In genomic region chr16:89412811-89413210, GRCh38 we compare ENCODE assay signal across 13 cellular contexts.
DNase-seq lines count a peak whose midpoint lies in the region; ATAC-seq and TF ChIP-seq lines count a peak whose summit lies in the region.
"Had no signal": no experiment of that assay in that cellular context is flagged by ENCODE, and none has a peak within 500 bp of the region (broad histone marks: within the 10 kb centered on the region; RNA-seq: fewer than 3 reads in every experiment).

No MANE protein-coding gene starts in this region.

- H3K4me3 Mint-ChIP-seq in activated naive CD8-positive, alpha-beta T cell: no peak overlapping the region
- no peak overlapping the region for H3K4me3 Mint-ChIP-seq in activated naive CD8-positive, alpha-beta T cell treated with anti-CD3 and anti-CD28 coated beads for 36 hours
- no peak overlapping the region for H3K4me3 Mint-ChIP-seq in WTC11

- peak; percentile 17; the same call in 1 of the 2 replicates for ATAC-seq in WTC11
- ATAC-seq: PC-3 had no signal

- H3K4me1 ChIP-seq in left ventricle myocardium inferior (peaks cover 92% of the 10 kb centered on the region), skeletal muscle tissue (ENCODE audit: control insufficient read depth in 3 of 3, insufficient read depth in 3 of 3, low read length in 3 of 3) (peaks cover 61 to 79% (median 78%) of the 10 kb centered on the region in 3 donors)

- no peak for TF ChIP-seq CTCF in WTC11 (IDR thresholded peaks at IDR 0.05)
- TF ChIP-seq CTCF in left ventricle myocardium inferior (IDR thresholded peaks at IDR 0.05; ENCODE audit: borderline replicate concordance): no peak
- no peak for TF ChIP-seq CTCF in lower leg skin (IDR thresholded peaks at IDR 0.05)

- peak overlapping the region; percentile 1 for H3K27ac ChIP-seq in left ventricle myocardium inferior (replicated peaks)
- peak overlapping the region; percentile 9 for H3K27ac ChIP-seq in skeletal muscle tissue (ENCODE audit: low read depth, low read length)
- H3K27ac ChIP-seq: colonic mucosa had no signal

- TF ChIP-seq POLR2A in lower leg skin (IDR thresholded peaks at IDR 0.05): no peak

- CTCF ChIA-PET in WTC11 (lab: Charles Lee): interaction anchor here (0.6 kb wide), 1 partner anchor 75 kb away, joined by 3 read pairs; no protein-coding TSS in a partner anchor

- POLR2A ChIA-PET in WTC11 (lab: Charles Lee): no interaction called here

- H3K4me3 ChIP-seq in left ventricle myocardium inferior (no peak overlapping the region), skeletal muscle tissue (ENCODE audit: low read length in 3 of 3) (no peak overlapping the region), lower leg skin (ENCODE audit: low read depth, poor library complexity, severe bottlenecking) (no peak overlapping the region)
- H3K4me3 ChIP-seq: colonic mucosa had no signal

- WGBS in lower leg skin, 2 donors: 51 to 65% methylated on average over 4 of the region's 4 CpGs

- DNase-seq in activated naive CD8-positive, alpha-beta T cell treated with anti-CD3 and anti-CD28 coated beads for 36 hours: no peak
- DNase-seq in WTC11 (ENCODE audit: low spot score) (no peak), left ventricle myocardium inferior (peak; percentile 53), NCI-H510A treated with DMSO at 0.1 percent for 48 hours (lab: John Stamatoyannopoulos, UW) (no peak), NCI-H2196 (lab: John Stamatoyannopoulos, UW; ENCODE audit: unreplicated experiment) (no peak), lower leg skin (ENCODE audit: low spot score in 2 of 2) (no peak)
- DNase-seq: colonic mucosa, GOT3, NCI-H2171, PC-3, retina had no signal

- no peaks in the 10 kb centered on the region for H3K27me3 Mint-ChIP-seq in activated naive CD8-positive, alpha-beta T cell
- H3K27me3 Mint-ChIP-seq in activated naive CD8-positive, alpha-beta T cell treated with anti-CD3 and anti-CD28 coated beads for 36 hours: no peaks in the 10 kb centered on the region
- H3K27me3 Mint-ChIP-seq in WTC11 (ENCODE audit: low read depth): no peaks in the 10 kb centered on the region

- H3K4me1 Mint-ChIP-seq in activated naive CD8-positive, alpha-beta T cell (ENCODE audit: low read depth): peaks cover 80% of the 10 kb centered on the region
- H3K4me1 Mint-ChIP-seq in activated naive CD8-positive, alpha-beta T cell treated with anti-CD3 and anti-CD28 coated beads for 36 hours: peaks cover 71% of the 10 kb centered on the region
- peaks cover 75% of the 10 kb centered on the region for H3K4me1 Mint-ChIP-seq in WTC11

- H3K9me3 ChIP-seq in left ventricle myocardium inferior (replicated peaks) (no peaks in the 10 kb centered on the region), skeletal muscle tissue (ENCODE audit: control insufficient read depth in 3 of 3, low read length in 3 of 3) (no peaks in the 10 kb centered on the region)
- H3K9me3 ChIP-seq: colonic mucosa had no signal

- no peaks in the 10 kb centered on the region for H3K36me3 ChIP-seq in left ventricle myocardium inferior
- H3K36me3 ChIP-seq in skeletal muscle tissue (ENCODE audit: control insufficient read depth in 3 of 3, insufficient read depth in 3 of 3, low read length in 3 of 3): peaks cover 0 to 4% (median 0%) of the 10 kb centered on the region in 3 donors
- H3K36me3 ChIP-seq: colonic mucosa had no signal

- peak overlapping the region; percentile 79 for H3K27ac Mint-ChIP-seq in activated naive CD8-positive, alpha-beta T cell
- no peak overlapping the region for H3K27ac Mint-ChIP-seq in activated naive CD8-positive, alpha-beta T cell treated with anti-CD3 and anti-CD28 coated beads for 36 hours
- peak overlapping the region; percentile 66; the same call in 1 of the 2 replicates for H3K27ac Mint-ChIP-seq in WTC11

- H3K9me3 Mint-ChIP-seq in activated naive CD8-positive, alpha-beta T cell (ENCODE audit: low read depth): no peaks in the 10 kb centered on the region
- H3K9me3 Mint-ChIP-seq in activated naive CD8-positive, alpha-beta T cell treated with anti-CD3 and anti-CD28 coated beads for 36 hours: no peaks in the 10 kb centered on the region
- no peaks in the 10 kb centered on the region for H3K9me3 Mint-ChIP-seq in WTC11

- H3K27me3 ChIP-seq in left ventricle myocardium inferior (ENCODE audit: low read depth) (no peaks in the 10 kb centered on the region), skeletal muscle tissue (ENCODE audit: control insufficient read depth in 3 of 3, insufficient read depth in 3 of 3, low read length in 3 of 3) (no peaks in the 10 kb centered on the region)
- H3K27me3 ChIP-seq: colonic mucosa had no signal

- intact Hi-C loops in left ventricle myocardium inferior (cut with micrococcal nuclease) (no loop called here), lower leg skin (cut with DNase I; ENCODE audit: low total_unique reads) (no loop called here)

- no peaks in the 10 kb centered on the region for H3K36me3 Mint-ChIP-seq in activated naive CD8-positive, alpha-beta T cell
- peaks cover 32% of the 10 kb centered on the region for H3K36me3 Mint-ChIP-seq in activated naive CD8-positive, alpha-beta T cell treated with anti-CD3 and anti-CD28 coated beads for 36 hours
- peaks cover 4% of the 10 kb centered on the region for H3K36me3 Mint-ChIP-seq in WTC11

- no peak overlapping the region for H3K9ac ChIP-seq in skeletal muscle tissue (ENCODE audit: low read depth in 1 of 3, low read length in 3 of 3)

TF ChIP-seq in WTC11, 78 proteins besides CTCF, POLR2A, EP300 and RAD21:
- TF ChIP-seq ZNF232 (CRISPR knock-in tag; IDR thresholded peaks at IDR 0.05) (no peak), SMAD4 (CRISPR knock-in tag; IDR thresholded peaks at IDR 0.05) (no peak), KAT7 (CRISPR knock-in tag; IDR thresholded peaks at IDR 0.05; ENCODE audit: borderline replicate concordance) (no peak), IRF2 (CRISPR knock-in tag; IDR thresholded peaks at IDR 0.05; ENCODE audit: borderline replicate concordance, low read depth) (no peak), ZNF425 (CRISPR knock-in tag; conservative IDR thresholded peaks at IDR 0.05) (no peak), ATF1 (CRISPR knock-in tag; IDR thresholded peaks at IDR 0.05) (no peak), FOXP4 (CRISPR knock-in tag; IDR thresholded peaks at IDR 0.05) (no peak), TEAD1 (CRISPR knock-in tag; IDR thresholded peaks at IDR 0.05) (no peak), GABPB1 (CRISPR knock-in tag; IDR thresholded peaks at IDR 0.05) (no peak), NR3C1 (CRISPR knock-in tag; conservative IDR thresholded peaks at IDR 0.05; ENCODE audit: low read depth) (no peak), FOXJ3 (CRISPR knock-in tag; IDR thresholded peaks at IDR 0.05; ENCODE audit: borderline replicate concordance) (no peak), TCF7 (CRISPR knock-in tag; IDR thresholded peaks at IDR 0.05; ENCODE audit: low read depth) (no peak), TP53 (CRISPR knock-in tag; IDR thresholded peaks at IDR 0.05) (no peak)
- TF ChIP-seq, protein P1, sequence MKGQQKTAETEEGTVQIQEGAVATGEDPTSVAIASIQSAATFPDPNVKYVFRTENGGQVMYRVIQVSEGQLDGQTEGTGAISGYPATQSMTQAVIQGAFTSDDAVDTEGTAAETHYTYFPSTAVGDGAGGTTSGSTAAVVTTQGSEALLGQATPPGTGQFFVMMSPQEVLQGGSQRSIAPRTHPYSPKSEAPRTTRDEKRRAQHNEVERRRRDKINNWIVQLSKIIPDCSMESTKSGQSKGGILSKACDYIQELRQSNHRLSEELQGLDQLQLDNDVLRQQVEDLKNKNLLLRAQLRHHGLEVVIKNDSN (CRISPR knock-in tag; IDR thresholded peaks at IDR 0.05): no peak
- TF ChIP-seq, protein P2, sequence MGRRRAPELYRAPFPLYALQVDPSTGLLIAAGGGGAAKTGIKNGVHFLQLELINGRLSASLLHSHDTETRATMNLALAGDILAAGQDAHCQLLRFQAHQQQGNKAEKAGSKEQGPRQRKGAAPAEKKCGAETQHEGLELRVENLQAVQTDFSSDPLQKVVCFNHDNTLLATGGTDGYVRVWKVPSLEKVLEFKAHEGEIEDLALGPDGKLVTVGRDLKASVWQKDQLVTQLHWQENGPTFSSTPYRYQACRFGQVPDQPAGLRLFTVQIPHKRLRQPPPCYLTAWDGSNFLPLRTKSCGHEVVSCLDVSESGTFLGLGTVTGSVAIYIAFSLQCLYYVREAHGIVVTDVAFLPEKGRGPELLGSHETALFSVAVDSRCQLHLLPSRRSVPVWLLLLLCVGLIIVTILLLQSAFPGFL (CRISPR knock-in tag; IDR thresholded peaks at IDR 0.05; ENCODE audit: borderline replicate concordance): no peak
